ENCODE assay signal across 1 cellular context in the genomic region with DNA sequence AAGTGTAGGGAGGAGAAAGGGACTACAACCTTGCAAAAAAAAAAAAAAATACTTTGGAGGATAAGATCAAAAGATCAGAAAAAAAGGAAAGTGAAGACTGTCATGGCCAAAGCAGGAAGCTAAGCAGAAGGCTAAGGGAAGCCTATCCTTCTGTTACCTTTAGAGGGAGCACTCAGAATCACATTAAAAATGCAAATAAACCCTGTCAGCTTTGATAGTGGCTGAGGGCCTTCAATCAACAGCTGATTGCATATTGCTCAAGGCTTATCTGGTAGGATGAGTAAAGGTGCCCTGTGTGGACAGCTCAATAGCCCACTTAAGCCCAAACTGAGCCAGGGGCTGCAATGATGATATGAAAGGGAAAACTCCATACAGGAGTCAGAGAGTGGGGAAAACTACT.
TF ChIP-seq lines count a peak whose summit lies in the region.

No MANE protein-coding gene starts in this region.

TF ChIP-seq in GM12878, 131 proteins besides CTCF, POLR2A, EP300 and RAD21:
- TF ChIP-seq, protein P1, sequence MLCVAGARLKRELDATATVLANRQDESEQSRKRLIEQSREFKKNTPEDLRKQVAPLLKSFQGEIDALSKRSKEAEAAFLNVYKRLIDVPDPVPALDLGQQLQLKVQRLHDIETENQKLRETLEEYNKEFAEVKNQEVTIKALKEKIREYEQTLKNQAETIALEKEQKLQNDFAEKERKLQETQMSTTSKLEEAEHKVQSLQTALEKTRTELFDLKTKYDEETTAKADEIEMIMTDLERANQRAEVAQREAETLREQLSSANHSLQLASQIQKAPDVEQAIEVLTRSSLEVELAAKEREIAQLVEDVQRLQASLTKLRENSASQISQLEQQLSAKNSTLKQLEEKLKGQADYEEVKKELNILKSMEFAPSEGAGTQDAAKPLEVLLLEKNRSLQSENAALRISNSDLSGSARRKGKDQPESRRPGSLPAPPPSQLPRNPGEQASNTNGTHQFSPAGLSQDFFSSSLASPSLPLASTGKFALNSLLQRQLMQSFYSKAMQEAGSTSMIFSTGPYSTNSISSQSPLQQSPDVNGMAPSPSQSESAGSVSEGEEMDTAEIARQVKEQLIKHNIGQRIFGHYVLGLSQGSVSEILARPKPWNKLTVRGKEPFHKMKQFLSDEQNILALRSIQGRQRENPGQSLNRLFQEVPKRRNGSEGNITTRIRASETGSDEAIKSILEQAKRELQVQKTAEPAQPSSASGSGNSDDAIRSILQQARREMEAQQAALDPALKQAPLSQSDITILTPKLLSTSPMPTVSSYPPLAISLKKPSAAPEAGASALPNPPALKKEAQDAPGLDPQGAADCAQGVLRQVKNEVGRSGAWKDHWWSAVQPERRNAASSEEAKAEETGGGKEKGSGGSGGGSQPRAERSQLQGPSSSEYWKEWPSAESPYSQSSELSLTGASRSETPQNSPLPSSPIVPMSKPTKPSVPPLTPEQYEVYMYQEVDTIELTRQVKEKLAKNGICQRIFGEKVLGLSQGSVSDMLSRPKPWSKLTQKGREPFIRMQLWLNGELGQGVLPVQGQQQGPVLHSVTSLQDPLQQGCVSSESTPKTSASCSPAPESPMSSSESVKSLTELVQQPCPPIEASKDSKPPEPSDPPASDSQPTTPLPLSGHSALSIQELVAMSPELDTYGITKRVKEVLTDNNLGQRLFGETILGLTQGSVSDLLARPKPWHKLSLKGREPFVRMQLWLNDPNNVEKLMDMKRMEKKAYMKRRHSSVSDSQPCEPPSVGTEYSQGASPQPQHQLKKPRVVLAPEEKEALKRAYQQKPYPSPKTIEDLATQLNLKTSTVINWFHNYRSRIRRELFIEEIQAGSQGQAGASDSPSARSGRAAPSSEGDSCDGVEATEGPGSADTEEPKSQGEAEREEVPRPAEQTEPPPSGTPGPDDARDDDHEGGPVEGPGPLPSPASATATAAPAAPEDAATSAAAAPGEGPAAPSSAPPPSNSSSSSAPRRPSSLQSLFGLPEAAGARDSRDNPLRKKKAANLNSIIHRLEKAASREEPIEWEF (IDR thresholded peaks at IDR 0.05; ENCODE audit: insufficient replicate concordance, low read depth, low read length): no peak
